In genomic region chr3:129315386-129315991, GRCh38 we compare ENCODE assay signal across 8 cellular contexts.
A peak's percentile ranks its signal among the peaks of the same experiment; 100 is the strongest.
DNase-seq lines count a peak whose midpoint lies in the region; ATAC-seq and TF ChIP-seq lines count a peak whose summit lies in the region.

No MANE protein-coding gene starts in this region.

- DNase-seq in CD1c-positive myeloid dendritic cell (ENCODE audit: extremely low spot score) (peak; percentile 53), memory B cell (ENCODE audit: low spot score in 2 of 2) (peak; percentile 33 to 52), AG08395 (ENCODE audit: low spot score) (no peak)

- H3K4me3 ChIP-seq in HEK293 (ENCODE audit: low read depth, low read length) = peak overlapping the region; percentile 97
- peak overlapping the region; percentile 80 to 98 (median 93) for H3K4me3 ChIP-seq in subcutaneous abdominal adipose tissue (ENCODE audit: low read depth in 1 of 5, low read length in 5 of 5)

- POLR2A ChIA-PET in HEK293 (lab: Yijun Ruan, JAX) = interaction anchor here (0.7 to 4.0 kb wide), 19 partner anchors 9 to 437 kb away, joined by 3 to 42 read pairs (median 5); partner anchors contain the start of genes COPG1, HMCES, IFT122 and MBD4

- H3K9ac ChIP-seq in subcutaneous abdominal adipose tissue (ENCODE audit: low read length in 5 of 5) = peak overlapping the region in 4 of 5 donors; percentile 78 to 87 (median 82)

- peaks cover 12% of the 10 kb centered on the region for H3K36me3 Mint-ChIP-seq in dendritic cell treated with granulocyte-macrophage colony-stimulating factor and Interleukin-4, amounts not matched to agents 40 ng/mL and 50 ng/mL, for 4 days (ENCODE audit: low read depth)
- H3K36me3 Mint-ChIP-seq in memory B cell = peaks cover 3% of the 10 kb centered on the region

- H3K27ac ChIP-seq in HEK293 (ENCODE audit: extremely low read depth, low read depth, low read length) (peak overlapping the region; percentile 83), VCaP (peak overlapping the region; percentile 90), subcutaneous abdominal adipose tissue (ENCODE audit: low read depth, low read length) (peak overlapping the region; percentile 91)

- H3K4me1 ChIP-seq in HEK293 (ENCODE audit: control insufficient read depth, insufficient read depth, low read length) (no peaks in the 10 kb centered on the region), subcutaneous abdominal adipose tissue (ENCODE audit: control insufficient read depth in 5 of 5, insufficient read depth in 5 of 5, low read length in 5 of 5) (peaks cover 5 to 44% (median 28%) of the 10 kb centered on the region in 5 donors)

- H3K36me3 ChIP-seq in HEK293 (ENCODE audit: control insufficient read depth in 2 of 2, insufficient read depth in 1 of 2, low read length in 2 of 2) = peaks cover 0 to 24% of the 10 kb centered on the region in 2 experiments; a peak in 1 of 3 replicates
- H3K36me3 ChIP-seq in subcutaneous abdominal adipose tissue (ENCODE audit: control insufficient read depth in 5 of 5, insufficient read depth in 5 of 5, low read length in 5 of 5) = peaks cover 0 to 13% (median 11%) of the 10 kb centered on the region in 5 donors

- intact Hi-C loops in dendritic cell treated with granulocyte-macrophage colony-stimulating factor and Interleukin-4, amounts not matched to agents 40 ng/mL and 50 ng/mL, for 4 days (cut with micrococcal nuclease) = no loop called here

- CTCF ChIA-PET in HEK293 (lab: Yijun Ruan, JAX) = interaction anchor here (0.6 to 1.8 kb wide), 5 partner anchors 15 to 345 kb away, joined by 3 to 11 read pairs (median 5); no protein-coding TSS in a partner anchor

- ATAC-seq in memory B cell (ENCODE audit: low read depth) (peak; percentile 35), HG03571 (IDR thresholded peaks at IDR 0.05; ENCODE audit: unreplicated experiment) (no peak)

- peak overlapping the region; percentile 87 for H3K27ac Mint-ChIP-seq in dendritic cell treated with granulocyte-macrophage colony-stimulating factor and Interleukin-4, amounts not matched to agents 40 ng/mL and 50 ng/mL, for 4 days
- H3K27ac Mint-ChIP-seq in memory B cell = peak overlapping the region; percentile 90

- H3K27me3 Mint-ChIP-seq in dendritic cell treated with granulocyte-macrophage colony-stimulating factor and Interleukin-4, amounts not matched to agents 40 ng/mL and 50 ng/mL, for 4 days = peaks cover 4% of the 10 kb centered on the region
- peaks cover 12% of the 10 kb centered on the region for H3K27me3 Mint-ChIP-seq in memory B cell

- no peaks in the 10 kb centered on the region for H3K9me3 Mint-ChIP-seq in dendritic cell treated with granulocyte-macrophage colony-stimulating factor and Interleukin-4, amounts not matched to agents 40 ng/mL and 50 ng/mL, for 4 days
- H3K9me3 Mint-ChIP-seq in memory B cell = no peaks in the 10 kb centered on the region

- H3K4me3 Mint-ChIP-seq in dendritic cell treated with granulocyte-macrophage colony-stimulating factor and Interleukin-4, amounts not matched to agents 40 ng/mL and 50 ng/mL, for 4 days = peak overlapping the region; percentile 92
- peak overlapping the region; percentile 97 for H3K4me3 Mint-ChIP-seq in memory B cell

- H3K9me3 ChIP-seq in HEK293 (ENCODE audit: control insufficient read depth, insufficient read depth, low read depth, low read length) (no peaks in the 10 kb centered on the region), subcutaneous abdominal adipose tissue (ENCODE audit: control insufficient read depth in 5 of 5, low read length in 5 of 5) (no peaks in the 10 kb centered on the region)

- TF ChIP-seq CTCF in HEK293 (tag by site-specific recombination; IDR thresholded peaks at IDR 0.05) (no peak), VCaP (conservative IDR thresholded peaks at IDR 0.05) (no peak)

- H3K27me3 ChIP-seq in subcutaneous abdominal adipose tissue (ENCODE audit: control insufficient read depth in 5 of 5, insufficient read depth in 4 of 5, low read length in 5 of 5) = no peaks in the 10 kb centered on the region

- H3K4me1 Mint-ChIP-seq in dendritic cell treated with granulocyte-macrophage colony-stimulating factor and Interleukin-4, amounts not matched to agents 40 ng/mL and 50 ng/mL, for 4 days (ENCODE audit: low read depth) = peaks cover 34% of the 10 kb centered on the region
- H3K4me1 Mint-ChIP-seq in memory B cell = peaks cover 19% of the 10 kb centered on the region

TF ChIP-seq in HEK293, 187 proteins besides CTCF, POLR2A, EP300 and RAD21 (continues in another document):
- no peak for TF ChIP-seq ZNF211 (tag by site-specific recombination; IDR thresholded peaks at IDR 0.05; ENCODE audit: low read depth)
- no peak for TF ChIP-seq ZNF350 (tag by site-specific recombination; IDR thresholded peaks at IDR 0.05)
- no peak for TF ChIP-seq ZNF26 (tag by site-specific recombination; IDR thresholded peaks at IDR 0.05)
- no peak for TF ChIP-seq KLF17 (tag by site-specific recombination; IDR thresholded peaks at IDR 0.05)
- TF ChIP-seq ZNF404 (tag by site-specific recombination; IDR thresholded peaks at IDR 0.05) = no peak
- no peak for TF ChIP-seq HIC1 (tag by site-specific recombination; IDR thresholded peaks at IDR 0.05)
- no peak for TF ChIP-seq ZNF23 (tag by site-specific recombination; IDR thresholded peaks at IDR 0.05; ENCODE audit: borderline replicate concordance)
- no peak for TF ChIP-seq ZNF157 (tag by site-specific recombination; IDR thresholded peaks at IDR 0.05)
- TF ChIP-seq PRDM4 (tag by site-specific recombination; IDR thresholded peaks at IDR 0.05) = no peak
- no peak for TF ChIP-seq REPIN1 (tag by site-specific recombination; IDR thresholded peaks at IDR 0.05; ENCODE audit: low read depth)
- TF ChIP-seq ZNF777 (tag by site-specific recombination; IDR thresholded peaks at IDR 0.05; ENCODE audit: borderline replicate concordance) = no peak
- TF ChIP-seq GLI4 (tag by site-specific recombination; IDR thresholded peaks at IDR 0.05) = no peak
